Comparison of ENCODE assay signal across 21 cellular contexts in the genomic region with DNA sequence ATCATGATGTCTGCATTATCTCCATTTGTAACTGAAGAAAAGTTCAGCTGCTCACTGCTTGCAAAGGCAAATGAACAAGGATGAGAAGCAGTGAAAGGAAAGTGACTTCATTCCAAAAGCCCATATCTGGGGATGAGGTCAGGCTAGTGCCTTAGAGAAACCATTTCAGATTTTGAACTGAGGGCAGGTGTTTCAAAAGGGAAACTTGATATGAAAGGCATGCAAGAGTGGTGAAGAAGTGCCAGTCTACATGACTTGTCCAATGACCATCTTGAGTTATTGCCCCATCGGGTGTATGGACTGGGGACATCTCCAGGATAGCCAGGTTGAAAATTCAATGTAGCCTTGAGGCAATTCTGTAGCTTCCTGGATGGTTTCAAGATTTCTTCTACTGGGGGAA. TPM values are rescaled to one million over a fixed set of nuclear protein-coding genes. Genes with fewer than 3 reads are reported as not detected.
"Had no signal": no experiment of that assay in that cellular context is flagged by ENCODE, and none has a peak within 500 bp of the region (broad histone marks: within the 10 kb centered on the region; RNA-seq: fewer than 3 reads in every experiment).

No MANE protein-coding gene starts in this region.

- H3K36me3 ChIP-seq: heart left ventricle, stomach, upper lobe of left lung, vagina had no signal

- FAIRE-seq: frontal cortex, islet of Langerhans had no signal

- H3K4me3 Mint-ChIP-seq: natural killer cell; neural crest cell; stimulated activated effector memory CD8-positive, alpha-beta T cell treated with anti-CD3 and anti-CD28 coated beads, Interleukin-12 subunit alpha, Interleukin-12 subunit beta, amount 100 ng/mL, for 72 hours had no signal

- H3K27ac Mint-ChIP-seq: natural killer cell; stimulated activated effector memory CD8-positive, alpha-beta T cell treated with anti-CD3 and anti-CD28 coated beads, Interleukin-12 subunit alpha, Interleukin-12 subunit beta, amount 100 ng/mL, for 72 hours had no signal

- H3K4me3 ChIP-seq: coronary artery, dorsolateral prefrontal cortex, heart left ventricle, mucosa of descending colon, stomach, upper lobe of left lung, vagina had no signal

- DNase-seq: dorsolateral prefrontal cortex; effector CD8-positive, alpha-beta T cell; heart left ventricle; hypothalamus; kidney glomerular epithelial cell; mucosa of descending colon; natural killer cell; posterior cingulate gyrus; right cardiac atrium; stimulated activated CD4-positive, alpha-beta T cell treated with anti-CD3 and anti-CD28 coated beads, Interleukin-4, amount 100 ng/mL, for 1 hour; stimulated activated CD8-positive, alpha-beta memory T cell treated with anti-CD3 and anti-CD28 coated beads, Interleukin-4, amount 100 ng/mL, for 48 hours; stomach; upper lobe of left lung had no signal

- H3K27ac ChIP-seq: dorsolateral prefrontal cortex, stomach, upper lobe of left lung, vagina had no signal

- H3K27me3 ChIP-seq: dorsolateral prefrontal cortex, heart left ventricle, stomach, upper lobe of left lung, vagina had no signal

- H3K9me3 Mint-ChIP-seq: neural crest cell had no signal

- H3K4me1 ChIP-seq: vagina had no signal

- H3K36me3 Mint-ChIP-seq: stimulated activated effector memory CD8-positive, alpha-beta T cell treated with anti-CD3 and anti-CD28 coated beads, Interleukin-12 subunit alpha, Interleukin-12 subunit beta, amount 100 ng/mL, for 72 hours had no signal

- H3K9me3 ChIP-seq: mucosa of descending colon, stomach, upper lobe of left lung, vagina had no signal

RNA-seq across cellular contexts. Expression of gene APOL4, which starts 7.3 kb away (rescaled TPM):
- total RNA-seq: chondrocyte, neural crest cell, osteocyte had no signal

RNA-seq across cellular contexts. Expression of gene APOL1, which starts 44.0 kb away (rescaled TPM):
- total RNA-seq: neural crest cell had no signal

RNA-seq across cellular contexts. Expression of gene APOL3, which starts 48.4 kb away (rescaled TPM):
- total RNA-seq: neural crest cell had no signal
